ENCODE assay signal across 24 cellular contexts in the genomic region with DNA sequence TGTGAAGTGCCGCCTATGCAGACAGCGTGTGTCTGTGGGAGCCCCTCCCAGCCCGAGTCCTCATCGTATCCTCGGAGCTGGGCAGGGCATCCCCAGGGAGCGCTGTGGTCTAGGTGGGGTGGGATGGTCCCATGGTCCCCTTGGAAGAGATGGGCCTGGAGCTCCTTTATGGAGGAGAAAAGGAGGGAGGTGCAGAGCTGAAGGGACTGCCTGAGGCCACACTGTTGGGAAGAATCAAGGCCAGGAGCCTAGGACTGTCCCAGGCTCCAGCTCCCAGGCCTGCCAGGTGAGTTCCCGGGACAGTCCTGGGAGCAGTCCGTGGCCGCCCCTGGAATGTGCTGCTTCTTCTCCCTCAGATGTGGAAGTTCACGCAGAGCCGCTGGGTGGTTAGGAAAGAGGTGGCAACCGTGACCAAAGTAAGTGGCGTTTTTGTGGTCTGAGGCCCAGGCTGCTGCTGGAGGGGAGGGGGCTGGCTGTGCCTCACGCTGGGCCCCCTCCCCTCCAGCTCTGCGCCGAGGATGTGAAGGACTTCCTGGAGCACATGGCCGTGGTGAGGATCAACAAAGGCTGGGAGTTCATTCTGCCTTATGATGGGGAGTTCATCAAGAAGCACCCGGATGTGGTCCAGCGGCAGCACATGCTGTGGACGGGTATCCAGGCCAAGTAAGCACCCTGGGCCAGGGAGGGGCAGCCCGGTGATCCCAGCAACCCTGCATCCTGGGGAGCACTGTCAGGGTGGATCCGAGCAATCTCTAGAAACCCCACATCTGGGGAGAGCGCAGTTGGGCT. TPM values are rescaled to one million over a fixed set of nuclear protein-coding genes. Genes with fewer than 3 reads are reported as not detected.
DNase-seq lines count a peak whose midpoint lies in the region; ATAC-seq and TF ChIP-seq lines count a peak whose summit lies in the region.
"Had no signal": no experiment of that assay in that cellular context is flagged by ENCODE, and none has a peak within 500 bp of the region (broad histone marks: within the 10 kb centered on the region; RNA-seq: fewer than 3 reads in every experiment).

No MANE protein-coding gene starts in this region.

- H3K4me3 Mint-ChIP-seq in activated T-cell treated with anti-CD3 and anti-CD28 coated beads, Interleukin-2, amount 50 U/mL, for 24 hours: no peak overlapping the region
- peak overlapping the region; percentile 48 for H3K4me3 Mint-ChIP-seq in CD4-positive, alpha-beta T cell
- peak overlapping the region in 1 of 10 donors; percentile 20 for H3K4me3 Mint-ChIP-seq in naive thymus-derived CD8-positive, alpha-beta T cell
- H3K4me3 Mint-ChIP-seq: activated T-cell treated with anti-CD3 and anti-CD28 coated beads, Interleukin-2, amount 50 U/mL, for 72 hours; natural killer cell treated with Interleukin-12 subunit alpha and Interleukin-12 subunit beta and Interleukin-15 and Interleukin-18, amount 100 ng/mL, for 72 hours had no signal

- ATAC-seq in CD4-positive, alpha-beta T cell (ENCODE audit: poor library complexity): no peak
- no peak for ATAC-seq in activated naive CD4-positive, alpha-beta T cell treated with anti-CD3 and anti-CD28 coated beads, Interleukin-2, amount 50 U/mL, for 72 hours
- ATAC-seq in naive thymus-derived CD8-positive, alpha-beta T cell: no peak
- ATAC-seq: A549; activated T-cell treated with anti-CD3 and anti-CD28 coated beads, Interleukin-2, amount 50 U/mL, for 72 hours; left lung; natural killer cell treated with Interleukin-12 subunit alpha and Interleukin-12 subunit beta and Interleukin-15 and Interleukin-18, amount 100 ng/mL, for 72 hours; pancreas had no signal

- TF ChIP-seq CTCF in CD4-positive, alpha-beta T cell (IDR thresholded peaks at IDR 0.05): no peak

- no peaks in the 10 kb centered on the region for H3K9me3 Mint-ChIP-seq in activated T-cell treated with anti-CD3 and anti-CD28 coated beads, Interleukin-2, amount 50 U/mL, for 24 hours
- H3K9me3 Mint-ChIP-seq in CD4-positive, alpha-beta T cell: no peaks in the 10 kb centered on the region
- no peaks in the 10 kb centered on the region for H3K9me3 Mint-ChIP-seq in activated naive CD4-positive, alpha-beta T cell treated with anti-CD3 and anti-CD28 coated beads, Interleukin-2, amount 50 U/mL, for 72 hours
- H3K9me3 Mint-ChIP-seq in naive thymus-derived CD8-positive, alpha-beta T cell: no peaks in the 10 kb centered on the region
- H3K9me3 Mint-ChIP-seq: activated T-cell treated with anti-CD3 and anti-CD28 coated beads, Interleukin-2, amount 50 U/mL, for 72 hours; natural killer cell treated with Interleukin-12 subunit alpha and Interleukin-12 subunit beta and Interleukin-15 and Interleukin-18, amount 100 ng/mL, for 72 hours had no signal

- H3K27ac Mint-ChIP-seq in activated T-cell treated with anti-CD3 and anti-CD28 coated beads, Interleukin-2, amount 50 U/mL, for 24 hours: peak overlapping the region; percentile 78
- H3K27ac Mint-ChIP-seq in CD4-positive, alpha-beta T cell: peak overlapping the region; percentile 52
- peak overlapping the region; percentile 46 to 86 for H3K27ac Mint-ChIP-seq in activated naive CD4-positive, alpha-beta T cell treated with anti-CD3 and anti-CD28 coated beads, Interleukin-2, amount 50 U/mL, for 72 hours
- peak overlapping the region in 9 of 10 donors; percentile 7 to 71 (median 50) for H3K27ac Mint-ChIP-seq in naive thymus-derived CD8-positive, alpha-beta T cell

- POLR2A ChIA-PET in CD4-positive, alpha-beta T cell (lab: Charles Lee): interaction anchor here (1.8 kb wide), 1 partner anchor 34 kb away, joined by 9 read pairs; no protein-coding TSS in a partner anchor
- POLR2A ChIA-PET in naive thymus-derived CD8-positive, alpha-beta T cell (lab: Charles Lee): interaction anchor here (0.5 to 1.1 kb wide), 3 partner anchors 12 to 51 kb away, joined by 3 to 7 read pairs (median 3); no protein-coding TSS in a partner anchor

- H3K27me3 Mint-ChIP-seq in activated T-cell treated with anti-CD3 and anti-CD28 coated beads, Interleukin-2, amount 50 U/mL, for 24 hours: no peaks in the 10 kb centered on the region
- H3K27me3 Mint-ChIP-seq in CD4-positive, alpha-beta T cell: no peaks in the 10 kb centered on the region
- H3K27me3 Mint-ChIP-seq in naive thymus-derived CD8-positive, alpha-beta T cell: no peaks in the 10 kb centered on the region
- H3K27me3 Mint-ChIP-seq: natural killer cell treated with Interleukin-12 subunit alpha and Interleukin-12 subunit beta and Interleukin-15 and Interleukin-18, amount 100 ng/mL, for 72 hours had no signal

- peak; percentile 25 for DNase-seq in activated T-cell treated with anti-CD3 and anti-CD28 coated beads, Interleukin-2, amount 50 U/mL, for 24 hours
- DNase-seq in activated T-cell treated with anti-CD3 and anti-CD28 coated beads for 4 hours (no peak), NCI-H2107 (lab: John Stamatoyannopoulos, UW) (no peak), HuH-7 (ENCODE audit: low spot score) (no peak), CD1c-positive myeloid dendritic cell (ENCODE audit: extremely low spot score) (no peak)
- DNase-seq in CD4-positive, alpha-beta T cell: no peak
- DNase-seq in activated naive CD4-positive, alpha-beta T cell treated with anti-CD3 and anti-CD28 coated beads, Interleukin-2, amount 50 U/mL, for 72 hours (ENCODE audit: low spot score in 2 of 2): peak in 1 of 2 donors; percentile 39
- no peak for DNase-seq in naive thymus-derived CD8-positive, alpha-beta T cell
- DNase-seq: activated CD4-positive, CD25-positive, alpha-beta regulatory T cell treated with anti-CD3 and anti-CD28 coated beads, Interleukin-2, amount 50 U/mL, for 72 hours; activated T-cell treated with anti-CD3 and anti-CD28 coated beads, Interleukin-2, amount 50 U/mL, for 72 hours; cerebellar nuclear complex; GDM1; H7; left lung; midbrain; NCI-H1105 treated with DMSO at 0.1 percent for 48 hours; NCI-H2029 treated with DMSO at 0.1 percent for 48 hours; NCI-H345; pancreas; SJCRH30; stimulated activated CD4-positive, alpha-beta T cell treated with anti-CD3 and anti-CD28 coated beads, Interleukin-1b, Interleukin-23, amount 100 ng/mL, for 48 hours; trophoblast cell had no signal

- peaks cover 94% of the 10 kb centered on the region for H3K36me3 Mint-ChIP-seq in activated T-cell treated with anti-CD3 and anti-CD28 coated beads, Interleukin-2, amount 50 U/mL, for 24 hours (ENCODE audit: low read depth)
- peaks cover 86% of the 10 kb centered on the region for H3K36me3 Mint-ChIP-seq in CD4-positive, alpha-beta T cell (ENCODE audit: low read depth)
- H3K36me3 Mint-ChIP-seq in activated naive CD4-positive, alpha-beta T cell treated with anti-CD3 and anti-CD28 coated beads, Interleukin-2, amount 50 U/mL, for 72 hours: no peaks in the 10 kb centered on the region
- peaks cover 0 to 76% (median 8%) of the 10 kb centered on the region in 3 donors for H3K36me3 Mint-ChIP-seq in naive thymus-derived CD8-positive, alpha-beta T cell

- H3K9me3 ChIP-seq in CD4-positive, alpha-beta T cell (ENCODE audit: control insufficient read depth, low read length): no peaks in the 10 kb centered on the region
- H3K9me3 ChIP-seq: A549, left lung, pancreas, SJCRH30 had no signal

- CTCF ChIA-PET in CD4-positive, alpha-beta T cell (lab: Charles Lee): no interaction called here

- peaks cover 12% of the 10 kb centered on the region for H3K4me1 Mint-ChIP-seq in activated T-cell treated with anti-CD3 and anti-CD28 coated beads, Interleukin-2, amount 50 U/mL, for 24 hours (ENCODE audit: low read depth)
- H3K4me1 Mint-ChIP-seq in CD4-positive, alpha-beta T cell (ENCODE audit: low read depth): peaks cover 11% of the 10 kb centered on the region
- H3K4me1 Mint-ChIP-seq in naive thymus-derived CD8-positive, alpha-beta T cell: peaks cover 5 to 17% (median 14%) of the 10 kb centered on the region in 4 donors

- no peak overlapping the region for H3K27ac ChIP-seq in CD4-positive, alpha-beta T cell (ENCODE audit: low read depth, low read length)
- H3K27ac ChIP-seq: A549, left lung, pancreas, SJCRH30 had no signal

- intact Hi-C loops in CD4-positive, alpha-beta T cell (cut with DNase I, micrococcal nuclease): loop anchor here (5.0 kb wide), 2 partner anchors 33 to 767 kb away; no protein-coding TSS in a partner anchor

- no peaks in the 10 kb centered on the region for H3K27me3 ChIP-seq in CD4-positive, alpha-beta T cell (ENCODE audit: control insufficient read depth, insufficient read depth, low read length)
- H3K27me3 ChIP-seq: left lung, pancreas, SJCRH30 had no signal

RNA-seq across cellular contexts. Expression of a gene that starts 27.0 kb away (rescaled TPM):
- total RNA-seq in CD4-positive, alpha-beta T cell: 100 to 1,000 TPM; 239 to 242 TPM
- 10 to 100 TPM; 50.3 to 75.4 TPM for total RNA-seq in activated naive CD4-positive, alpha-beta T cell treated with anti-CD3 and anti-CD28 coated beads, Interleukin-2, amount 50 U/mL, for 72 hours
- 100 to 1,000 TPM; 107 to 110 TPM for total RNA-seq in naive thymus-derived CD8-positive, alpha-beta T cell
- polyA plus RNA-seq in naive thymus-derived CD8-positive, alpha-beta T cell: 10 to 100 TPM; 11.1 to 13.9 (median 11.5) TPM

RNA-seq across cellular contexts. Expression of a gene that starts 50.2 kb away (rescaled TPM):
- total RNA-seq in CD4-positive, alpha-beta T cell: 100 to 1,000 TPM; 104 to 113 TPM
- total RNA-seq in activated naive CD4-positive, alpha-beta T cell treated with anti-CD3 and anti-CD28 coated beads, Interleukin-2, amount 50 U/mL, for 72 hours: 10 to 100 TPM; 26.8 to 44.4 TPM
- 10 to 100 TPM; 68.7 to 78.3 TPM for total RNA-seq in naive thymus-derived CD8-positive, alpha-beta T cell
- 10 to 100 TPM; 46.8 to 91.0 (median 66.9) TPM for polyA plus RNA-seq in naive thymus-derived CD8-positive, alpha-beta T cell
